ENCODE assay signal across 8 cellular contexts in the genomic region with DNA sequence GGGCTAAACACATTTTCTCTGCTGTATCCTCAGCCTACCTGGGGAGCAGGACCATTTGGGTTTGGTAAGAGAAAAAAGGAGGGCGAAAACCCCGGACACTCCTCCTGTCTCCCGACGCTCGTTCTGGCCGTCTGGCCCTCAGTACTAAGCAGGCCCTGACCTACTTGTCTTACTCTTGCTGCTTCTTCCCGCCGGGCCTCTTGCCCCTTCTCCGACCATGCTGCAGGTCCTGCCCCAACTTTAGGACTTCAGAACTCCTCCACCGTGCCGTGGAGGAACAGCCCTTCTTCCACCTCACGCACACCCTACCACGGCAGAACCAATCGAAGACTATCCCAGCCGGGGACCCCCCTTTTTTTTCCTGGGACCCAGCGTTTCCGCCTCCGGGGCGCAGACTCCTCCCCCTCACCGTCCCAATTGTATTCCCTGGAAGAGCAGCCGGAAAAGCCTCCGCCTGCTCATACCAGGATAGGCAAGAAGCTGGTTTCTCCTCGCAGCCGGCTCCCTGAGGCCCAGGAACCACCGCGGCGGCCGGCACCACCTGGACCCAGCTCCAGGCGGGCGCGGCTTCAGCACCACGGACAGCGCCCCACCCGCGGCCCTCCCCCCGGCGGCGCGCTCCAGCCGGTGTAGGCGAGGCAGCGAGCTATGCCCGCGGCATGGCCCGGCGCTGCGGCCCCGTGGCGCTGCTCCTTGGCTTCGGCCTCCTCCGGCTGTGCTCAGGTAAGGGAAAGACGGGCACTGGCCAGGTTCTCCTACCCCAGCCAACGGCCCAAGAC. TPM values are rescaled to one million over a fixed set of nuclear protein-coding genes. Genes with fewer than 3 reads are reported as not detected.
DNase-seq lines count a peak whose midpoint lies in the region; ATAC-seq lines count a peak whose summit lies in the region.

A gene with protein sequence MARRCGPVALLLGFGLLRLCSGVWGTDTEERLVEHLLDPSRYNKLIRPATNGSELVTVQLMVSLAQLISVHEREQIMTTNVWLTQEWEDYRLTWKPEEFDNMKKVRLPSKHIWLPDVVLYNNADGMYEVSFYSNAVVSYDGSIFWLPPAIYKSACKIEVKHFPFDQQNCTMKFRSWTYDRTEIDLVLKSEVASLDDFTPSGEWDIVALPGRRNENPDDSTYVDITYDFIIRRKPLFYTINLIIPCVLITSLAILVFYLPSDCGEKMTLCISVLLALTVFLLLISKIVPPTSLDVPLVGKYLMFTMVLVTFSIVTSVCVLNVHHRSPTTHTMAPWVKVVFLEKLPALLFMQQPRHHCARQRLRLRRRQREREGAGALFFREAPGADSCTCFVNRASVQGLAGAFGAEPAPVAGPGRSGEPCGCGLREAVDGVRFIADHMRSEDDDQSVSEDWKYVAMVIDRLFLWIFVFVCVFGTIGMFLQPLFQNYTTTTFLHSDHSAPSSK (plus strand): TSS at position 393 of the 779 bp plus-strand sequence. CDS start 267 bp downstream, at position 660.

- no peaks in the 10 kb centered on the region for H3K79me2 ChIP-seq in ACC112 (ENCODE audit: control insufficient read depth, insufficient read depth, low read length, unreplicated experiment)

- no peaks in the 10 kb centered on the region for H3K36me3 ChIP-seq in ACC112 (ENCODE audit: insufficient read depth, low read length)
- H3K36me3 ChIP-seq in H7 (replicated peaks; ENCODE audit: control insufficient read depth, insufficient read depth, low read length), result no peaks in the 10 kb centered on the region

- no peak for ATAC-seq in GM19467 (IDR thresholded peaks at IDR 0.05; ENCODE audit: unreplicated experiment)

- H3K4me1 ChIP-seq in ACC112 (ENCODE audit: control insufficient read depth, insufficient read depth, low read length, unreplicated experiment), result no peaks in the 10 kb centered on the region

- H2AFZ ChIP-seq in ACC112 (ENCODE audit: low read length, unreplicated experiment), result no peak within 1 kb of the TSS

- peak; percentile 99 for DNase-seq in H7
- peak; percentile 96 for DNase-seq in NCI-H345 (lab: John Stamatoyannopoulos, UW)
- DNase-seq in activated CD4-positive, alpha-beta T cell treated with anti-CD3 and anti-CD28 coated beads, Interleukin-2, amount 50 U/mL, for 4 hours, result peak; percentile 55 to 56
- DNase-seq in ecto neural progenitor cell (ENCODE audit: low spot score), result peak; percentile 91
- DNase-seq in medulla oblongata (ENCODE audit: extremely low spot score), result peak; percentile 41
- peak; percentile 40 for DNase-seq in stimulated activated CD8-positive, alpha-beta memory T cell treated with anti-CD3 and anti-CD28 coated beads, Interleukin-12 subunit alpha, Interleukin-12 subunit beta, amount 100 ng/mL, for 1 hour (ENCODE audit: low read depth)

- no peak within 1 kb of the TSS for H3K27ac ChIP-seq in ACC112 (ENCODE audit: low read depth, low read length)

- H3K27me3 ChIP-seq in ACC112 (ENCODE audit: insufficient read depth, low read length) (peaks cover 44% of the 10 kb centered on the region), H7 (ENCODE audit: control insufficient read depth, insufficient read depth, low read length) (peaks cover 7% of the 10 kb centered on the region; the same call in 1 of the 2 replicates)

- H3K4me3 ChIP-seq in ACC112 (ENCODE audit: low read depth, low read length) (peak within 1 kb of the TSS; percentile 33; the same call in 1 of the 2 replicates), H7 (ENCODE audit: insufficient read depth, low read depth, low read length) (peak within 1 kb of the TSS; percentile 54)

RNA-seq across cellular contexts. Expression of the gene that starts here (rescaled TPM):
- total RNA-seq in H7 (2014; rRNA removed; shearing (Covaris generic)), result 0.30 and 0.83 TPM in 2 replicates

Comparison
In these comparisons a context has a peak if more than half of its experiments do, and no peak if none do; other contexts are left out.
1. Peak in DNase-seq and H3K4me3 ChIP-seq in H7; RNA of the gene not detected or under 1 TPM.
2. DNase-seq: peak in every context shown above with its lines; median percentile 99 in H7; 96 in NCI-H345; 91 in ecto neural progenitor cell; 56 in activated CD4-positive, alpha-beta T cell treated with anti-CD3 and anti-CD28 coated beads, Interleukin-2, amount 50 U/mL, for 4 hours; 41 in medulla oblongata; 40 in stimulated activated CD8-positive, alpha-beta memory T cell treated with anti-CD3 and anti-CD28 coated beads, Interleukin-12 subunit alpha, Interleukin-12 subunit beta, amount 100 ng/mL, for 1 hour.